7 cellular contexts compared by ENCODE assay signal in genomic region chr17:15945493-15946209, GRCh38. TPM values are rescaled to one million over a fixed set of nuclear protein-coding genes. Genes with fewer than 3 reads are reported as not detected.
DNase-seq lines count a peak whose midpoint lies in the region; ATAC-seq and TF ChIP-seq lines count a peak whose summit lies in the region.

No MANE protein-coding gene starts in this region.

- peaks cover 11% of the 10 kb centered on the region for H3K4me1 Mint-ChIP-seq in neural crest cell

- peaks cover 44% of the 10 kb centered on the region for H3K27me3 Mint-ChIP-seq in neural crest cell (ENCODE audit: low read depth)

- H3K27me3 ChIP-seq in H7 (ENCODE audit: control insufficient read depth, insufficient read depth, low read length): peaks cover 34% of the 10 kb centered on the region

- peak; percentile 1 for ATAC-seq in esophagus mucosa
- no peak for ATAC-seq in GM19035 (IDR thresholded peaks at IDR 0.05; ENCODE audit: unreplicated experiment)
- no peak for ATAC-seq in HG03135 (IDR thresholded peaks at IDR 0.05; ENCODE audit: unreplicated experiment)

- no peaks in the 10 kb centered on the region for H3K36me3 Mint-ChIP-seq in neural crest cell (ENCODE audit: low read depth)

- no peaks in the 10 kb centered on the region for H3K9me3 Mint-ChIP-seq in neural crest cell

- DNase-seq in H7 (peak; percentile 80), neural crest cell (ENCODE audit: low read depth, low spot score) (no peak), COLO829 (ENCODE audit: low spot score) (no peak)

- TF ChIP-seq CTCF in WI38 (IDR thresholded peaks at IDR 0.05; ENCODE audit: low read depth, low read length) (no peak), neural crest cell (conservative IDR thresholded peaks at IDR 0.05) (no peak)

- H3K4me3 ChIP-seq in H7 (ENCODE audit: insufficient read depth, low read depth, low read length): peak overlapping the region; percentile 62
- peak overlapping the region; percentile 78 for H3K4me3 ChIP-seq in WI38 (ENCODE audit: low read depth, low read length)

- H3K27ac Mint-ChIP-seq in neural crest cell (ENCODE audit: unreplicated experiment): no peak overlapping the region

- peak overlapping the region; percentile 74 for H3K4me3 Mint-ChIP-seq in neural crest cell

- no peaks in the 10 kb centered on the region for H3K36me3 ChIP-seq in H7 (replicated peaks; ENCODE audit: control insufficient read depth, insufficient read depth, low read length)

RNA-seq across cellular contexts. Expression of gene ADORA2B, which starts 0.7 kb away (rescaled TPM):
- total RNA-seq in H7 (2014; rRNA removed; shearing (Covaris generic)): 3.9 and 4.6 TPM in 2 replicates
- 13.1 TPM for total RNA-seq in esophagus mucosa
- 0.98 and 1.0 TPM in 2 replicates for total RNA-seq in neural crest cell

RNA-seq across cellular contexts. Expression of gene ZSWIM7, which starts 53.9 kb away (rescaled TPM):
- 17.3 and 22.0 TPM in 2 replicates for total RNA-seq in H7 (2014; rRNA removed; shearing (Covaris generic))
- total RNA-seq in esophagus mucosa (6.8 TPM), neural crest cell (39.0 and 41.9 TPM in 2 replicates)

RNA-seq across cellular contexts. Expression of gene TTC19, which starts 54.0 kb away (rescaled TPM):
- total RNA-seq in H7 (2014; rRNA removed; shearing (Covaris generic)): 43.1 and 56.9 TPM in 2 replicates
- total RNA-seq in esophagus mucosa: 20.4 TPM
- 40.3 TPM in 2 replicates for total RNA-seq in neural crest cell
